ENCODE assay signal across 21 cellular contexts in genomic region chr6:81999270-81999669, GRCh38.
DNase-seq lines count a peak whose midpoint lies in the region; ATAC-seq, FAIRE-seq and TF ChIP-seq lines count a peak whose summit lies in the region.
"Had no signal": no experiment of that assay in that cellular context is flagged by ENCODE, and none has a peak within 500 bp of the region (broad histone marks: within the 10 kb centered on the region; RNA-seq: fewer than 3 reads in every experiment).

No MANE protein-coding gene starts in this region.

- no peak for TF ChIP-seq RAD21 in HepG2 (CRISPR knock-in tag; IDR thresholded peaks at IDR 0.05)

- H3K4me3 ChIP-seq in HepG2 (replicated peaks in 1 of 3; ENCODE audit: insufficient read depth in 1 of 3, low read depth in 2 of 3, low read length in 3 of 3) (no peak overlapping the region), right lobe of liver (no peak overlapping the region), RWPE2 (ENCODE audit: severe bottlenecking) (no peak overlapping the region), fibroblast of mammary gland (ENCODE audit: control insufficient read depth, low read depth, low read length) (no peak overlapping the region)
- H3K4me3 ChIP-seq: BLaER1 treated with 17β-estradiol and CSF1 and Interleukin-3, amounts not matched to agents 10 nM and 100 nM; GM12878; SJSA1 had no signal

- TF ChIP-seq EP300 in HepG2 (IDR thresholded peaks at IDR 0.05; ENCODE audit: low read depth in 2 of 2, low read length in 2 of 2) (no peak; a peak in 1 of 4 replicates), HepG2 (CRISPR knock-in tag; IDR thresholded peaks at IDR 0.05; ENCODE audit: borderline replicate concordance) (no peak)

- H3K27ac ChIP-seq in HepG2 (ENCODE audit: extremely low read length, insufficient read depth, low read length): no peak overlapping the region
- H3K27ac ChIP-seq in right lobe of liver: no peak overlapping the region
- H3K27ac ChIP-seq in RWPE2 (ENCODE audit: poor library complexity, severe bottlenecking): peak overlapping the region; percentile 98
- H3K27ac ChIP-seq: 22Rv1; BLaER1 treated with 17β-estradiol and CSF1 and Interleukin-3, amounts not matched to agents 10 nM and 100 nM; SJSA1 had no signal

- H3K4me2 ChIP-seq in HepG2 (ENCODE audit: low read depth, low read length): peak overlapping the region; percentile 39
- H3K4me2 ChIP-seq: BLaER1 treated with 17β-estradiol and CSF1 and Interleukin-3, amounts not matched to agents 10 nM and 100 nM had no signal

- H3K9ac ChIP-seq in HepG2 (ENCODE audit: insufficient read depth, low read depth, low read length): no peak overlapping the region
- H3K9ac ChIP-seq: BLaER1 treated with 17β-estradiol and CSF1 and Interleukin-3, amounts not matched to agents 10 nM and 100 nM had no signal

- peak; percentile 50 for DNase-seq in HepG2 (ENCODE audit: low spot score)
- DNase-seq in right lobe of liver: no peak
- DNase-seq in RWPE2 (ENCODE audit: low spot score): no peak
- peak; percentile 26 for DNase-seq in fibroblast of mammary gland (ENCODE audit: low read depth)
- peak; percentile 7 for DNase-seq in urothelium cell line (ENCODE audit: low spot score)
- no peak for DNase-seq in stimulated activated CD4-positive, alpha-beta T cell treated with anti-CD3 and anti-CD28 coated beads, Interleukin-15, amount 100 ng/mL, for 24 hours
- DNase-seq: H9, KG1, MM.1S, NCI-H1105 treated with DMSO at 0.1 percent for 48 hours, NCI-H1930, NCI-H2171, NCI-H510A, RPMI8226 had no signal

- POLR2A ChIA-PET in HepG2 (lab: Yijun Ruan, JAX): no interaction called here

- no peaks in the 10 kb centered on the region for H3K27me3 ChIP-seq in HepG2 (ENCODE audit: control insufficient read depth in 1 of 2, insufficient read depth in 2 of 2, low read length in 2 of 2)
- no peaks in the 10 kb centered on the region for H3K27me3 ChIP-seq in right lobe of liver
- no peaks in the 10 kb centered on the region for H3K27me3 ChIP-seq in RWPE2 (ENCODE audit: insufficient read depth, poor library complexity, severe bottlenecking)
- H3K27me3 ChIP-seq: BLaER1 treated with 17β-estradiol and CSF1 and Interleukin-3, amounts not matched to agents 10 nM and 100 nM; SJSA1 had no signal

- intact Hi-C loops in HepG2 (cut with micrococcal nuclease; ENCODE audit: unreplicated experiment): no loop called here
- intact Hi-C loops in right lobe of liver (cut with DNase I): no loop called here

- H3K9me3 ChIP-seq in HepG2 (ENCODE audit: low read length) (no peaks in the 10 kb centered on the region), right lobe of liver (no peaks in the 10 kb centered on the region), RWPE2 (ENCODE audit: severe bottlenecking) (no peaks in the 10 kb centered on the region)
- H3K9me3 ChIP-seq: BLaER1 treated with 17β-estradiol and CSF1 and Interleukin-3, amounts not matched to agents 10 nM and 100 nM; SJSA1 had no signal

- BruUV-seq in HepG2 (replicated peaks; lab: Mats Ljungman, UMichigan): no TSS peak

- H3K36me3 ChIP-seq in HepG2 (replicated peaks in 1 of 2; ENCODE audit: control insufficient read depth in 1 of 2, insufficient read depth in 2 of 2, low read length in 2 of 2) (no peaks in the 10 kb centered on the region), right lobe of liver (no peaks in the 10 kb centered on the region), RWPE2 (ENCODE audit: low read depth) (no peaks in the 10 kb centered on the region)
- H3K36me3 ChIP-seq: BLaER1 treated with 17β-estradiol and CSF1 and Interleukin-3, amounts not matched to agents 10 nM and 100 nM; SJSA1 had no signal

- TF ChIP-seq POLR2A in HepG2 (IDR thresholded peaks at IDR 0.05; ENCODE audit: insufficient read depth in 1 of 2, low read depth in 2 of 2, low read length in 2 of 2) (no peak), right lobe of liver (IDR thresholded peaks at IDR 0.05) (no peak)

- FAIRE-seq in HepG2 (lab: Jason Lieb, UNC) (no peak), urothelium cell line (lab: Jason Lieb, UNC) (no peak)
- FAIRE-seq: GM12878, GM18507 had no signal

- TF ChIP-seq CTCF in HepG2 (CRISPR knock-in tag; IDR thresholded peaks at IDR 0.05) (no peak), right lobe of liver (IDR thresholded peaks at IDR 0.05) (no peak), RWPE2 (IDR thresholded peaks at IDR 0.05; ENCODE audit: poor library complexity, severe bottlenecking) (no peak), fibroblast of mammary gland (conservative IDR thresholded peaks at IDR 0.05; ENCODE audit: control insufficient read depth, insufficient read depth, low read depth, low read length) (no peak)

- H2AFZ ChIP-seq in HepG2 (ENCODE audit: low read length): no peak overlapping the region

- 55% methylated on average over 2 of the region's 2 CpGs for WGBS in HepG2 (ENCODE audit: low lambda C conversion rate)
- WGBS in right lobe of liver (ENCODE audit: insufficient coverage, low coverage, low lambda C conversion rate, missing lambda C conversion rate): 90% methylated on average over 2 of the region's 2 CpGs

- H3K4me1 ChIP-seq in HepG2 (ENCODE audit: insufficient read depth, low read length) (peaks cover 29% of the 10 kb centered on the region), right lobe of liver (no peaks in the 10 kb centered on the region), RWPE2 (ENCODE audit: insufficient read depth, poor library complexity, severe bottlenecking) (peaks cover 54% of the 10 kb centered on the region)

- CTCF ChIA-PET in HepG2 (lab: Yijun Ruan, JAX; ENCODE audit: low intra/inter-chr PET ratio, low total read pairs): no interaction called here

- ATAC-seq in HepG2 (peak; percentile 78), right lobe of liver (no peak), RWPE2 (ENCODE audit: low read depth) (no peak), GM19035 (IDR thresholded peaks at IDR 0.05; ENCODE audit: unreplicated experiment) (no peak), HG03439 (IDR thresholded peaks at IDR 0.05; ENCODE audit: unreplicated experiment) (no peak)
- ATAC-seq: GM12878 had no signal

- H3K79me2 ChIP-seq in HepG2 (ENCODE audit: insufficient read depth, low read length): no peaks in the 10 kb centered on the region

- no peaks in the 10 kb centered on the region for H4K20me1 ChIP-seq in HepG2 (ENCODE audit: insufficient read depth, low read length)
- H4K20me1 ChIP-seq: BLaER1 treated with 17β-estradiol and CSF1 and Interleukin-3, amounts not matched to agents 10 nM and 100 nM had no signal

- in situ Hi-C loops in HepG2 (cut with HindIII; ENCODE audit: extremely low pct_ligation_motif_present, low pct_unique_long_range_greater_than_20kb): loop anchor here (5.0 kb wide), 1 partner anchor 247 kb away; the partner anchor contains the start of gene TENT5A

TF ChIP-seq in HepG2, 621 proteins besides CTCF, POLR2A, EP300 and RAD21 (continues in another document):
- peak; percentile 58 for TF ChIP-seq SALL1 (CRISPR knock-in tag; IDR thresholded peaks at IDR 0.05)
- TF ChIP-seq ZNF678 (CRISPR knock-in tag; IDR thresholded peaks at IDR 0.05): no peak
- TF ChIP-seq AFF4 (CRISPR knock-in tag; IDR thresholded peaks at IDR 0.05): no peak
- TF ChIP-seq JUN (CRISPR knock-in tag; IDR thresholded peaks at IDR 0.05): no peak
- peak; percentile 75 for TF ChIP-seq FOSL2 (CRISPR knock-in tag; IDR thresholded peaks at IDR 0.05)
- no peak for TF ChIP-seq TEF (CRISPR knock-in tag; IDR thresholded peaks at IDR 0.05)
- TF ChIP-seq PBX3 (CRISPR knock-in tag; IDR thresholded peaks at IDR 0.05; ENCODE audit: borderline replicate concordance): no peak
- TF ChIP-seq TEAD3 (CRISPR knock-in tag; optimal IDR thresholded peaks at IDR 0.05; ENCODE audit: borderline replicate concordance): peak; percentile 59
- no peak for TF ChIP-seq ZNF773 (CRISPR knock-in tag; IDR thresholded peaks at IDR 0.05; ENCODE audit: borderline replicate concordance)

Comparison
In these comparisons a context has a peak if more than half of its experiments do, and no peak if none do; other contexts are left out.
1. DNase-seq: peak in HepG2 (single experiment), fibroblast of mammary gland (single experiment) and urothelium cell line (single experiment); none in right lobe of liver (0 of 3), RWPE2 (single experiment) and stimulated activated CD4-positive, alpha-beta T cell treated with anti-CD3 and anti-CD28 coated beads, Interleukin-15, amount 100 ng/mL, for 24 hours (single experiment).